In genomic region chr12:22640851-22641250, GRCh38 we compare ENCODE assay signal across 23 cellular contexts.
"Had no signal": no experiment of that assay in that cellular context is flagged by ENCODE, and none has a peak within 500 bp of the region (broad histone marks: within the 10 kb centered on the region; RNA-seq: fewer than 3 reads in every experiment).

No MANE protein-coding gene starts in this region.

- H3K4me1 ChIP-seq: body of pancreas, parathyroid adenoma had no signal

- H3K9me3 ChIP-seq: body of pancreas, esophagus squamous epithelium, left ventricle myocardium inferior, thyroid gland had no signal

- H3K9ac ChIP-seq: parathyroid adenoma had no signal

- H3K9me3 Mint-ChIP-seq: activated B cell treated with CpG ODN at 0.5 μM for 24 hours; activated naive CD4-positive, alpha-beta T cell treated with anti-CD3 and anti-CD28 coated beads, Interleukin-2, amount 50 U/mL, for 72 hours; activated T-cell treated with anti-CD3 and anti-CD28 coated beads, Interleukin-2, amount 50 U/mL, for 72 hours; central memory CD8-positive, alpha-beta T cell; stimulated activated memory B cell treated with anti-CD40 and anti-IgM and Interleukin-4, amounts not matched to agents 10 μg/mL and 1 μg/mL and 100 μg/mL, for 72 hours; T-helper 1 cell treated with Interleukin-12 subunit alpha and Interleukin-12 subunit beta and Interleukin-4 antibody, amounts not matched to agents 30 μg/mL and 1 μg/mL, for 36 hours had no signal

- FAIRE-seq: endothelial cell of umbilical vein, TTC549, urothelium cell line had no signal

- H3K4me3 ChIP-seq: body of pancreas, esophagus squamous epithelium, left ventricle myocardium inferior, thyroid gland had no signal

- ATAC-seq: activated naive CD4-positive, alpha-beta T cell treated with anti-CD3 and anti-CD28 coated beads, Interleukin-2, amount 50 U/mL, for 72 hours; activated T-cell treated with anti-CD3 and anti-CD28 coated beads, Interleukin-2, amount 50 U/mL, for 72 hours; body of pancreas; stimulated activated memory B cell treated with anti-CD40 and anti-IgM and Interleukin-4, amounts not matched to agents 10 μg/mL and 1 μg/mL and 100 μg/mL, for 72 hours had no signal

- H3K27me3 Mint-ChIP-seq: activated B cell treated with CpG ODN at 0.5 μM for 24 hours; central memory CD8-positive, alpha-beta T cell; stimulated activated memory B cell treated with anti-CD40 and anti-IgM and Interleukin-4, amounts not matched to agents 10 μg/mL and 1 μg/mL and 100 μg/mL, for 72 hours had no signal

- H3K27me3 ChIP-seq: body of pancreas, esophagus squamous epithelium, thyroid gland had no signal

- H3K27ac ChIP-seq: body of pancreas, esophagus squamous epithelium, left ventricle myocardium inferior, parathyroid adenoma, thyroid gland had no signal

- H3K27ac Mint-ChIP-seq: activated B cell treated with CpG ODN at 0.5 μM for 24 hours; activated naive CD4-positive, alpha-beta T cell treated with anti-CD3 and anti-CD28 coated beads, Interleukin-2, amount 50 U/mL, for 72 hours; activated T-cell treated with anti-CD3 and anti-CD28 coated beads, Interleukin-2, amount 50 U/mL, for 72 hours; stimulated activated memory B cell treated with anti-CD40 and anti-IgM and Interleukin-4, amounts not matched to agents 10 μg/mL and 1 μg/mL and 100 μg/mL, for 72 hours; T-helper 1 cell treated with Interleukin-12 subunit alpha and Interleukin-12 subunit beta and Interleukin-4 antibody, amounts not matched to agents 30 μg/mL and 1 μg/mL, for 36 hours had no signal

- H3K4me3 Mint-ChIP-seq: activated B cell treated with CpG ODN at 0.5 μM for 24 hours; activated T-cell treated with anti-CD3 and anti-CD28 coated beads, Interleukin-2, amount 50 U/mL, for 72 hours; central memory CD8-positive, alpha-beta T cell; stimulated activated memory B cell treated with anti-CD40 and anti-IgM and Interleukin-4, amounts not matched to agents 10 μg/mL and 1 μg/mL and 100 μg/mL, for 72 hours; T-helper 1 cell treated with Interleukin-12 subunit alpha and Interleukin-12 subunit beta and Interleukin-4 antibody, amounts not matched to agents 30 μg/mL and 1 μg/mL, for 36 hours had no signal

- H2AFZ ChIP-seq: parathyroid adenoma had no signal

- DNase-seq: activated B cell treated with CpG ODN at 0.5 μM for 24 hours; activated CD4-positive, alpha-beta T cell treated with anti-CD3 and anti-CD28 coated beads for 48 hours; activated CD8-positive, alpha-beta memory T cell treated with anti-CD3 and anti-CD28 coated beads, Interleukin-2, amount 50 U/mL, for 48 hours; activated gamma-delta T cell; activated T-cell treated with anti-CD3 and anti-CD28 coated beads, Interleukin-2, amount 50 U/mL, for 72 hours; amygdala; body of pancreas; cortex of kidney; effector CD4-positive, alpha-beta T cell; esophagus squamous epithelium; hippocampal formation; kidney; left ventricle myocardium inferior; stimulated activated CD4-positive, alpha-beta T cell treated with anti-CD3 and anti-CD28 coated beads, Interleukin-2, amount 100 ng/mL, for 48 hours; thyroid gland had no signal

- H3K36me3 ChIP-seq: thyroid gland had no signal
